ENCODE assay signal across 1 cellular context in the genomic region with DNA sequence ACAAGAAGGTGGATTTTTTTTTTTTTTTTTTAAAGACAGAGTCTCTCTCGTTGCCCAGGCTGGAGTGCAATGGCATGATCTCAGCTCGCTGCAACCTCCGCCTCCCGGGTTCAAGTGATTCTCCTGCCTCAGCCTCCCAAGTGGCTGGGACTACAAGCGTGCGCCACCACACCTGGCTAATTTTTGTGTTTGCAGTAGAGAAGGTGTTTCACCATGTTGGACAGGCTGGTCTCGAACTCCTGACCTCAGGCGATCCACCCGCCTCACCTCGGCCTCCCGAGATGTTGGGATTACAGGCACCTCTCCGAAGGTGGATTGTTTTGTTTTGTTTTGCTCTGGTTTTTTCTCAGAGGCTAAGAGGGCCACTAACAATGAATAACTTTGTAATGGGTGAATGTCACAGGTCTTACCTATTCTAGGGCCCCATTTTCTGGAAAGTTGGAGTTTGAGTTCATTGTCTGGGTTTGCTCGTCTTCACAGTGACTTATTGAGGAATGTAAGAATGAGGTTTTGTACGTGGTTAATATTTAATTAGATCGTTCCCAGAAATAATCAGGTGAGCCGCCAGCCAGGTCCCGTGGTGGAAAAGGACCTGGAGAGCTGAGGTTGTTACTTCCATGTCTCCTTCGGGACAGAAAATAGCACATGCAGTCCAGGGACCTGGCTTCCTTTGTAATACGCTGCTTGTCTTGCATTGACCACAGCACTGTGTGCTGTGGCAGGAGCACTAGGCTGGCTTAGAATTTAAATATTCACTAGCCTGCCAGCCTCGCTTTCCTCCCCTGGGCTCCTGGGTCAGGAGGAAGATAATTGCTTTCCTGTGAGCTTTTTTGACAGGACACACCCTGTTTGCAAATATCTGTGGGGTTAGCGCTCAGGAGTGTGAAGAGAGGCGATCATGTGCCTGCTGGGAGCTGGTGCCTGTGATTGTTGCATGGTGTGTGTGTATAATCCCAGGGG.
TF ChIP-seq lines count a peak whose summit lies in the region.

No MANE protein-coding gene starts in this region.

TF ChIP-seq in K562, 482 proteins besides CTCF, POLR2A, EP300 and RAD21:
- TF ChIP-seq L3MBTL2 (IDR thresholded peaks at IDR 0.05), result 0 out of 2 replicates have a peak, but pooled peaks have one; percentile 27
- no peak for TF ChIP-seq HOXB6 (CRISPR knock-in tag; IDR thresholded peaks at IDR 0.05; ENCODE audit: borderline replicate concordance)
- TF ChIP-seq, protein P1, sequence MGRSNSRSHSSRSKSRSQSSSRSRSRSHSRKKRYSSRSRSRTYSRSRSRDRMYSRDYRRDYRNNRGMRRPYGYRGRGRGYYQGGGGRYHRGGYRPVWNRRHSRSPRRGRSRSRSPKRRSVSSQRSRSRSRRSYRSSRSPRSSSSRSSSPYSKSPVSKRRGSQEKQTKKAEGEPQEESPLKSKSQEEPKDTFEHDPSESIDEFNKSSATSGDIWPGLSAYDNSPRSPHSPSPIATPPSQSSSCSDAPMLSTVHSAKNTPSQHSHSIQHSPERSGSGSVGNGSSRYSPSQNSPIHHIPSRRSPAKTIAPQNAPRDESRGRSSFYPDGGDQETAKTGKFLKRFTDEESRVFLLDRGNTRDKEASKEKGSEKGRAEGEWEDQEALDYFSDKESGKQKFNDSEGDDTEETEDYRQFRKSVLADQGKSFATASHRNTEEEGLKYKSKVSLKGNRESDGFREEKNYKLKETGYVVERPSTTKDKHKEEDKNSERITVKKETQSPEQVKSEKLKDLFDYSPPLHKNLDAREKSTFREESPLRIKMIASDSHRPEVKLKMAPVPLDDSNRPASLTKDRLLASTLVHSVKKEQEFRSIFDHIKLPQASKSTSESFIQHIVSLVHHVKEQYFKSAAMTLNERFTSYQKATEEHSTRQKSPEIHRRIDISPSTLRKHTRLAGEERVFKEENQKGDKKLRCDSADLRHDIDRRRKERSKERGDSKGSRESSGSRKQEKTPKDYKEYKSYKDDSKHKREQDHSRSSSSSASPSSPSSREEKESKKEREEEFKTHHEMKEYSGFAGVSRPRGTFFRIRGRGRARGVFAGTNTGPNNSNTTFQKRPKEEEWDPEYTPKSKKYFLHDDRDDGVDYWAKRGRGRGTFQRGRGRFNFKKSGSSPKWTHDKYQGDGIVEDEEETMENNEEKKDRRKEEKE (IDR thresholded peaks at IDR 0.05; ENCODE audit: borderline replicate concordance in 1 of 2, control insufficient read depth in 1 of 2, low read depth in 2 of 2, low read length in 1 of 2), result no peak
- no peak for TF ChIP-seq POU5F1 (IDR thresholded peaks at IDR 0.05; ENCODE audit: borderline replicate concordance, low read depth, low read length, partially characterized antibody)
- TF ChIP-seq, protein P2, sequence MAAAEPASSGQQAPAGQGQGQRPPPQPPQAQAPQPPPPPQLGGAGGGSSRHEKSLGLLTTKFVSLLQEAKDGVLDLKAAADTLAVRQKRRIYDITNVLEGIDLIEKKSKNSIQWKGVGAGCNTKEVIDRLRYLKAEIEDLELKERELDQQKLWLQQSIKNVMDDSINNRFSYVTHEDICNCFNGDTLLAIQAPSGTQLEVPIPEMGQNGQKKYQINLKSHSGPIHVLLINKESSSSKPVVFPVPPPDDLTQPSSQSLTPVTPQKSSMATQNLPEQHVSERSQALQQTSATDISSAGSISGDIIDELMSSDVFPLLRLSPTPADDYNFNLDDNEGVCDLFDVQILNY (CRISPR knock-in tag; IDR thresholded peaks at IDR 0.05), result no peak
